Comparison of ENCODE assay signal across 19 cellular contexts in genomic region chr10:62264126-62264525, GRCh38. TPM values are rescaled to one million over a fixed set of nuclear protein-coding genes. Genes with fewer than 3 reads are reported as not detected.
"Had no signal": no experiment of that assay in that cellular context is flagged by ENCODE, and none has a peak within 500 bp of the region (broad histone marks: within the 10 kb centered on the region; RNA-seq: fewer than 3 reads in every experiment).

No MANE protein-coding gene starts in this region.

- H3K36me3 Mint-ChIP-seq: immature natural killer cell, naive B cell had no signal

- H3K4me3 Mint-ChIP-seq: immature natural killer cell had no signal

- H3K9me3 ChIP-seq: heart right ventricle, mucosa of descending colon, psoas muscle, stomach had no signal

- H3K9me3 Mint-ChIP-seq: activated T-cell treated with anti-CD3 and anti-CD28 coated beads, Interleukin-2, amount 50 U/mL, for 72 hours; immature natural killer cell; naive B cell; neural crest cell had no signal

- H3K27ac Mint-ChIP-seq: immature natural killer cell, naive B cell had no signal

- ATAC-seq: psoas muscle had no signal

- DNase-seq: activated CD4-positive, alpha-beta T cell treated with anti-CD3 and anti-CD28 coated beads for 1 hour; activated CD8-positive, alpha-beta memory T cell treated with anti-CD3 and anti-CD28 coated beads for 24 hours; activated CD8-positive, alpha-beta memory T cell treated with anti-CD3 and anti-CD28 coated beads, Interleukin-2, amount 50 U/mL, for 48 hours; activated effector memory CD4-positive, alpha-beta T cell treated with anti-CD3 and anti-CD28 coated beads, Interleukin-2, amount 50 U/mL, for 16 hours; activated naive CD4-positive, alpha-beta T cell treated with anti-CD3 and anti-CD28 coated beads, Interleukin-2, amount 50 U/mL, for 16 hours; activated T-cell treated with anti-CD3 and anti-CD28 coated beads, Interleukin-2, amount 50 U/mL, for 72 hours; effector CD4-positive, alpha-beta T cell; heart right ventricle; left ventricle myocardium superior; naive B cell; psoas muscle; right cardiac atrium; stimulated activated CD4-positive, alpha-beta T cell treated with anti-CD3 and anti-CD28 coated beads, Interleukin-4, amount 100 ng/mL, for 1 hour; stomach; WERI-Rb-1 had no signal

- H3K4me3 ChIP-seq: heart right ventricle, mucosa of descending colon, psoas muscle, skin epidermis, stomach had no signal

- H3K36me3 ChIP-seq: heart right ventricle, stomach had no signal

- H3K27ac ChIP-seq: heart right ventricle, psoas muscle, skin epidermis, stomach, WERI-Rb-1 had no signal

RNA-seq across cellular contexts. Expression of gene RTKN2, which starts 4.5 kb away (rescaled TPM):
- total RNA-seq: left ventricle myocardium superior had no signal
